Comparison of ENCODE assay signal across 9 cellular contexts in genomic region chr1:196608401-196609113, GRCh38. TPM values are rescaled to one million over a fixed set of nuclear protein-coding genes. Genes with fewer than 3 reads are reported as not detected.
DNase-seq lines count a peak whose midpoint lies in the region; ATAC-seq and TF ChIP-seq lines count a peak whose summit lies in the region.
"Had no signal": no experiment of that assay in that cellular context is flagged by ENCODE, and none has a peak within 500 bp of the region (broad histone marks: within the 10 kb centered on the region; RNA-seq: fewer than 3 reads in every experiment).

TSS of gene KCNT2 (minus strand) at chr1:196608440. CDS start at chr1:196608309, 131 bp downstream.

- CTCF ChIA-PET in AG04450 (lab: Charles Lee), result interaction anchor here (0.6 to 1.7 kb wide), 5 partner anchors 14 to 259 kb away, joined by 3 to 8 read pairs (median 4); no protein-coding TSS in a partner anchor
- CTCF ChIA-PET in HEK293T (lab: Yijun Ruan, JAX), result interaction anchor here (0.9 kb wide), 1 partner anchor 20 kb away, joined by 3 read pairs; no protein-coding TSS in a partner anchor

- H3K9ac ChIP-seq in duodenal mucosa (ENCODE audit: low read depth in 1 of 2, low read length in 2 of 2) (peak within 1 kb of the TSS; percentile 5 to 6), stomach smooth muscle (ENCODE audit: low read length in 2 of 2) (peak within 1 kb of the TSS; percentile 67 to 72)

- H3K36me3 ChIP-seq in duodenal mucosa (ENCODE audit: control insufficient read depth in 1 of 2, insufficient read depth in 2 of 2, low read length in 2 of 2), result no peaks in the 10 kb centered on the region
- no peaks in the 10 kb centered on the region for H3K36me3 ChIP-seq in stomach smooth muscle (ENCODE audit: control insufficient read depth in 2 of 2, insufficient read depth in 2 of 2, low read length in 2 of 2)

- no peak within 1 kb of the TSS for H3K27ac ChIP-seq in AG04450 (ENCODE audit: low read depth, low read length)
- peak within 1 kb of the TSS; percentile 14 for H3K27ac ChIP-seq in duodenal mucosa (ENCODE audit: low read depth, low read length)
- peak within 1 kb of the TSS; percentile 53 for H3K27ac ChIP-seq in stomach smooth muscle (ENCODE audit: low read length)

- peak; percentile 83 for ATAC-seq in left lobe of liver

- H3K4me3 ChIP-seq in AG04450 (ENCODE audit: low read depth, low read length) (peak within 1 kb of the TSS; percentile 76), duodenal mucosa (ENCODE audit: low read depth in 1 of 2, low read length in 2 of 2) (peak within 1 kb of the TSS; percentile 56 to 58), stomach smooth muscle (ENCODE audit: low read length in 2 of 2) (peak within 1 kb of the TSS; percentile 56 to 78)
- H3K4me3 ChIP-seq: GM12878 had no signal

- DNase-seq in AG04450 (ENCODE audit: low read depth, low spot score), result peak; percentile 4
- peak; percentile 79 for DNase-seq in HEK293T (ENCODE audit: extremely low spot score)
- DNase-seq in OCI-M2 (lab: John Stamatoyannopoulos, UW; ENCODE audit: unreplicated experiment), result peak; percentile 50
- DNase-seq in left lobe of liver (ENCODE audit: low spot score), result peak; percentile 89
- no peak for DNase-seq in RKO (ENCODE audit: low spot score)
- DNase-seq in GM19238 (ENCODE audit: insufficient read length, low spot score), result no peak

- H3K27me3 ChIP-seq in AG04450 (ENCODE audit: control insufficient read depth, insufficient read depth, low read length) (no peaks in the 10 kb centered on the region), duodenal mucosa (ENCODE audit: control insufficient read depth in 1 of 2, insufficient read depth in 2 of 2, low read length in 2 of 2) (peaks cover 9% of the 10 kb centered on the region in 2 donors), stomach smooth muscle (ENCODE audit: control insufficient read depth in 1 of 2, insufficient read depth in 2 of 2, low read length in 2 of 2) (no peaks in the 10 kb centered on the region)

- no peaks in the 10 kb centered on the region; the same call in 1 of the 2 replicates for H3K9me3 ChIP-seq in AG04450 (ENCODE audit: control insufficient read depth, insufficient read depth, low read length)
- H3K9me3 ChIP-seq in duodenal mucosa (ENCODE audit: control insufficient read depth in 1 of 2, low read length in 2 of 2), result no peaks in the 10 kb centered on the region
- H3K9me3 ChIP-seq in stomach smooth muscle (ENCODE audit: control insufficient read depth in 2 of 2, low read length in 2 of 2), result no peaks in the 10 kb centered on the region

- H3K4me1 ChIP-seq in duodenal mucosa (ENCODE audit: control insufficient read depth in 1 of 2, insufficient read depth in 2 of 2, low read length in 2 of 2) (no peaks in the 10 kb centered on the region), stomach smooth muscle (ENCODE audit: control insufficient read depth, insufficient read depth, low read length) (peaks cover 4% of the 10 kb centered on the region)

- no peak for TF ChIP-seq CTCF in AG04450 (IDR thresholded peaks at IDR 0.05; ENCODE audit: low read depth, low read length)

- POLR2A ChIA-PET in AG04450 (lab: Yijun Ruan, JAX) (no interaction called here), HEK293T (lab: Yijun Ruan, JAX) (interaction anchor here (0.6 to 1.5 kb wide), 16 partner anchors 9 to 354 kb away, joined by 3 to 10 read pairs (median 4); no protein-coding TSS in a partner anchor)

TF ChIP-seq in HEK293T, 16 proteins besides CTCF, POLR2A, EP300 and RAD21:
- TF ChIP-seq L3MBTL2 (conservative IDR thresholded peaks at IDR 0.05) (no peak; the same call in 1 of the 2 replicates), CTBP1 (IDR thresholded peaks at IDR 0.05; ENCODE audit: borderline replicate concordance) (0 out of 2 replicates have a peak, but pooled peaks have one; percentile 3), SP1 (IDR thresholded peaks at IDR 0.05) (no peak), PKNOX1 (IDR thresholded peaks at IDR 0.05) (no peak)

RNA-seq across cellular contexts. Expression of gene KCNT2, which starts in this region (rescaled TPM):
- polyA plus RNA-seq in AG04450 (2011; rRNA removed), result 1.3 and 2.0 TPM in 2 replicates
- 4.4 and 6.6 TPM in 2 replicates for polyA minus RNA-seq in AG04450 (2011; rRNA and poly(A)+ RNA removed)
- total RNA-seq in left lobe of liver, result 4.1 TPM
- total RNA-seq: GM12878 had no signal
- polyA plus RNA-seq: GM12878 had no signal

Comparison
In these comparisons a context has a peak if more than half of its experiments do, and no peak if none do; other contexts are left out.
1. DNase-seq: peak in AG04450 (single experiment), HEK293T (single experiment), OCI-M2 (single experiment) and left lobe of liver (single experiment); none in RKO (single experiment) and GM19238 (single experiment).
2. Peak in every context shown above with its lines, with median percentiles within 50 percentile points of each other: H3K4me3 ChIP-seq.